ENCODE assay signal across 28 cellular contexts in the genomic region with DNA sequence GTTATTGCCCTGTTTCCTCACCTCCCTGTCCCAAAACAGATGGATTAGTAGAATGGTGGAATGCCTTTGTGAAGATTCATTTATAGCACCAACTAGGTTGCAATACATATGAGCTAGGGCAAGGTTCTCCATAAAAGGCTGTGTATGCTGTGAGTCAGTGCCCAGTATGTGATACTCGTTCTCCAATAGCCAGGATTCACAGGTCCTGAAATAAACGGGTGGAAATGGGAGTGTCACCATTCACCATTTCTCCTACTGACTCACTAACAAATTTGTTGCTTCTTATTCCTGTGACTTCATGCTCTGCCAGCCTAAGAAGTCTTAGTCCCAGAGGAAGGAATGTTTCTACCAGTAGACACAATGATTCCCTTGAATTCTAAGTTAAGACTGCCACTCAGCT.
"Had no signal": no experiment of that assay in that cellular context is flagged by ENCODE, and none has a peak within 500 bp of the region (broad histone marks: within the 10 kb centered on the region; RNA-seq: fewer than 3 reads in every experiment).

No MANE protein-coding gene starts in this region.

- H3K4me1 ChIP-seq: SJCRH30 had no signal

- H3K27me3 Mint-ChIP-seq: activated CD8-positive, alpha-beta memory T cell treated with anti-CD3 and anti-CD28 coated beads, Interleukin-2, amount 10 ng/mL, durations not matched to agents 7 days and 5 days; activated naive CD4-positive, alpha-beta T cell treated with anti-CD3 and anti-CD28 coated beads, Interleukin-2, amount 50 U/mL, for 24 hours; activated T-cell treated with anti-CD3 and anti-CD28 coated beads, Interleukin-2, amount 50 U/mL, for 24 hours; central memory CD8-positive, alpha-beta T cell had no signal

- H3K27ac ChIP-seq: RWPE1, SJCRH30 had no signal

- ATAC-seq: activated CD4-positive, CD25-positive, alpha-beta regulatory T cell treated with anti-CD3 and anti-CD28 coated beads, Interleukin-2, amount 50 U/mL, for 24 hours; activated CD8-positive, alpha-beta memory T cell treated with anti-CD3 and anti-CD28 coated beads, Interleukin-2, amount 10 ng/mL, durations not matched to agents 7 days and 5 days; Panc1 had no signal

- H3K4me2 ChIP-seq: SK-N-SH had no signal

- H3K4me3 Mint-ChIP-seq: activated CD8-positive, alpha-beta memory T cell treated with anti-CD3 and anti-CD28 coated beads, Interleukin-2, amount 10 ng/mL, durations not matched to agents 7 days and 5 days; activated naive CD4-positive, alpha-beta T cell treated with anti-CD3 and anti-CD28 coated beads, Interleukin-2, amount 50 U/mL, for 24 hours; activated T-cell treated with anti-CD3 and anti-CD28 coated beads, Interleukin-2, amount 50 U/mL, for 24 hours; activated T-helper 1 cell treated with anti-CD3 and anti-CD28 coated beads, Interleukin-12 subunit alpha, Interleukin-12 subunit beta, Interleukin-2, Interleukin-4 antibody, amounts not matched to agents 30 ng/mL and 10 ng/mL and 1 ng/mL, durations not matched to agents 14 hours and 24 hours and 36 hours; central memory CD8-positive, alpha-beta T cell had no signal

- H3K27me3 ChIP-seq: SJCRH30 had no signal

- H3K27ac Mint-ChIP-seq: activated CD8-positive, alpha-beta memory T cell treated with anti-CD3 and anti-CD28 coated beads, Interleukin-2, amount 10 ng/mL, durations not matched to agents 7 days and 5 days; activated naive CD4-positive, alpha-beta T cell treated with anti-CD3 and anti-CD28 coated beads, Interleukin-2, amount 50 U/mL, for 24 hours; activated T-cell treated with anti-CD3 and anti-CD28 coated beads, Interleukin-2, amount 50 U/mL, for 24 hours; activated T-helper 1 cell treated with anti-CD3 and anti-CD28 coated beads, Interleukin-12 subunit alpha, Interleukin-12 subunit beta, Interleukin-2, Interleukin-4 antibody, amounts not matched to agents 30 ng/mL and 10 ng/mL and 1 ng/mL, durations not matched to agents 14 hours and 24 hours and 36 hours had no signal

- H3K9ac ChIP-seq: SK-N-SH had no signal

- H3K9me3 ChIP-seq: SJCRH30, SK-N-SH had no signal

- H3K4me1 Mint-ChIP-seq: activated CD8-positive, alpha-beta memory T cell treated with anti-CD3 and anti-CD28 coated beads, Interleukin-2, amount 10 ng/mL, durations not matched to agents 7 days and 5 days; activated naive CD4-positive, alpha-beta T cell treated with anti-CD3 and anti-CD28 coated beads, Interleukin-2, amount 50 U/mL, for 24 hours; central memory CD8-positive, alpha-beta T cell had no signal

- H3K36me3 ChIP-seq: SJCRH30 had no signal

- H3K4me3 ChIP-seq: SJCRH30 had no signal

- H3K36me3 Mint-ChIP-seq: activated CD8-positive, alpha-beta memory T cell treated with anti-CD3 and anti-CD28 coated beads, Interleukin-2, amount 10 ng/mL, durations not matched to agents 7 days and 5 days; activated naive CD4-positive, alpha-beta T cell treated with anti-CD3 and anti-CD28 coated beads, Interleukin-2, amount 50 U/mL, for 24 hours had no signal

- DNase-seq: activated CD4-positive, alpha-beta T cell treated with anti-CD3 and anti-CD28 coated beads for 48 hours; activated CD4-positive, alpha-beta T cell treated with anti-CD3 and anti-CD28 coated beads, Interleukin-2, amount 50 U/mL, for 4 hours; activated CD8-positive, alpha-beta memory T cell treated with anti-CD3 and anti-CD28 coated beads, Interleukin-2, amount 10 ng/mL, durations not matched to agents 7 days and 5 days; activated effector memory CD4-positive, alpha-beta T cell treated with Interleukin-2 at 50 U/mL for 16 hours; activated naive CD4-positive, alpha-beta T cell; activated T-cell treated with anti-CD3 and anti-CD28 coated beads, Interleukin-2, amount 50 U/mL, for 24 hours; aorta; Kasumi-1; NCI-H1092 treated with DMSO at 0.1 percent for 48 hours; NCI-H1417 treated with DMSO at 0.1 percent for 48 hours; NCI-H1694; NCI-H2029; NCI-H2107; NCI-H2171 treated with DMSO at 0.1 percent for 48 hours; NCI-H345; NCI-H510A; NCI-H526 treated with DMSO at 0.1 percent for 48 hours; NCI-H82; Right ventricle myocardium superior; SJCRH30; SK-N-SH; T-helper 1 cell had no signal
